Comparison of ENCODE assay signal across 8 cellular contexts in genomic region chr19:18895828-18896341, GRCh38. TPM values are rescaled to one million over a fixed set of nuclear protein-coding genes. Genes with fewer than 3 reads are reported as not detected.
A peak's percentile ranks its signal among the peaks of the same experiment; 100 is the strongest.
DNase-seq lines count a peak whose midpoint lies in the region; ATAC-seq and TF ChIP-seq lines count a peak whose summit lies in the region.

TSS of gene CERS1 (minus strand) at chr19:18896158. CDS start at chr19:18896072, 86 bp downstream.

- H3K4me1 ChIP-seq in heart right ventricle = peaks cover 3 to 37% (median 16%) of the 10 kb centered on the region in 9 donors
- H3K4me1 ChIP-seq in right cardiac atrium (ENCODE audit: control insufficient read depth, insufficient read depth, low read length) = peaks cover 5% of the 10 kb centered on the region

- peaks cover 20% of the 10 kb centered on the region for H3K36me3 Mint-ChIP-seq in activated B cell treated with CpG ODN at 0.5 μM for 24 hours (ENCODE audit: low read depth)

- ATAC-seq in heart right ventricle = no peak
- ATAC-seq in activated B cell treated with CpG ODN at 0.5 μM for 24 hours (ENCODE audit: low read depth) = peak; percentile 41
- ATAC-seq in right cardiac atrium = no peak
- ATAC-seq in HG02973 (IDR thresholded peaks at IDR 0.05; ENCODE audit: unreplicated experiment) = no peak
- ATAC-seq in HG02763 (IDR thresholded peaks at IDR 0.05; ENCODE audit: unreplicated experiment) = no peak

- peak within 1 kb of the TSS in 1 of 10 donors; percentile 9 for H3K27ac ChIP-seq in heart right ventricle
- H3K27ac ChIP-seq in right cardiac atrium (ENCODE audit: low read length) = no peak within 1 kb of the TSS
- H3K27ac ChIP-seq in skin epidermis = no peak within 1 kb of the TSS

- no peaks in the 10 kb centered on the region for H3K9me3 ChIP-seq in heart right ventricle
- H3K9me3 ChIP-seq in right cardiac atrium (ENCODE audit: control insufficient read depth, low read length) = no peaks in the 10 kb centered on the region

- no peaks in the 10 kb centered on the region for H3K9me3 Mint-ChIP-seq in activated B cell treated with CpG ODN at 0.5 μM for 24 hours

- peak within 1 kb of the TSS; percentile 79 for H3K4me3 Mint-ChIP-seq in activated B cell treated with CpG ODN at 0.5 μM for 24 hours

- WGBS in heart right ventricle, 2 donors = 0 to 1% methylated on average over 41 to 88 of the region's 88 CpGs
- 1% methylated on average over 86 of the region's 88 CpGs for WGBS in right cardiac atrium

- no peak for DNase-seq in heart right ventricle
- no peak for DNase-seq in cardiac septum (ENCODE audit: low spot score)
- DNase-seq in activated B cell treated with CpG ODN at 0.5 μM for 24 hours = no peak
- DNase-seq in right cardiac atrium = no peak
- no peak for DNase-seq in NCI-H2107 (lab: John Stamatoyannopoulos, UW)

- CTCF ChIA-PET in activated B cell treated with CpG ODN at 0.5 μM for 24 hours (lab: Charles Lee) = no interaction called here

- H3K4me3 ChIP-seq in heart right ventricle (peak within 1 kb of the TSS; percentile 28 to 63 (median 51)), right cardiac atrium (ENCODE audit: low read length) (peak within 1 kb of the TSS; percentile 46), skin epidermis (peak within 1 kb of the TSS in 4 of 7 experiments; percentile 13 to 38 (median 32))

- peaks cover 18% of the 10 kb centered on the region for H3K4me1 Mint-ChIP-seq in activated B cell treated with CpG ODN at 0.5 μM for 24 hours

- H3K27me3 ChIP-seq in heart right ventricle = peaks cover 0 to 37% (median 17%) of the 10 kb centered on the region in 7 donors
- no peaks in the 10 kb centered on the region for H3K27me3 ChIP-seq in right cardiac atrium (ENCODE audit: control insufficient read depth, insufficient read depth)

- intact Hi-C loops in heart right ventricle (cut with DNase I) (loop anchor here in 1 of 10 donors (10.0 kb wide), 1 partner anchor 89 kb away; no protein-coding TSS in a partner anchor), cardiac septum (cut with DNase I) (no loop called here), activated B cell treated with CpG ODN at 0.5 μM for 24 hours (cut with micrococcal nuclease) (no loop called here), right cardiac atrium (cut with DNase I) (no loop called here)

- H3K27ac Mint-ChIP-seq in activated B cell treated with CpG ODN at 0.5 μM for 24 hours = no peak within 1 kb of the TSS

- POLR2A ChIA-PET in activated B cell treated with CpG ODN at 0.5 μM for 24 hours (lab: Charles Lee) = no interaction called here

- TF ChIP-seq CTCF in heart right ventricle (IDR thresholded peaks at IDR 0.05) = no peak
- TF ChIP-seq CTCF in activated B cell treated with CpG ODN at 0.5 μM for 24 hours (IDR thresholded peaks at IDR 0.05) = no peak

- peaks cover 0 to 25% (median 9%) of the 10 kb centered on the region in 9 donors for H3K36me3 ChIP-seq in heart right ventricle

- H3K27me3 Mint-ChIP-seq in activated B cell treated with CpG ODN at 0.5 μM for 24 hours = peaks cover 20% of the 10 kb centered on the region

RNA-seq across cellular contexts. Expression of gene CERS1, which starts in this region (rescaled TPM):
- total RNA-seq in heart right ventricle = 1 to 10 TPM in 6 of 10 donors, under 1 TPM in 4; 0.42 to 3.3 (median 1.3) TPM
- under 1 TPM; 0.37 to 0.49 TPM for polyA plus RNA-seq in heart right ventricle
- 1.8 TPM for total RNA-seq in cardiac septum
- not detected in 2 replicates for total RNA-seq in activated B cell treated with CpG ODN at 0.5 μM for 24 hours
- 1 to 10 TPM; 1.1 to 1.9 (median 1.6) TPM for total RNA-seq in right cardiac atrium
- polyA plus RNA-seq in right cardiac atrium = 1.1 TPM

Comparison
In these comparisons a context has a peak if more than half of its experiments do, and no peak if none do; other contexts are left out.
1. Peak in ATAC-seq in activated B cell treated with CpG ODN at 0.5 μM for 24 hours; RNA of the gene not detected or under 1 TPM.